In genomic region chr3:13955084-13955483, GRCh38 we compare ENCODE assay signal across 16 cellular contexts.
DNase-seq lines count a peak whose midpoint lies in the region; TF ChIP-seq lines count a peak whose summit lies in the region.
"Had no signal": no experiment of that assay in that cellular context is flagged by ENCODE, and none has a peak within 500 bp of the region (broad histone marks: within the 10 kb centered on the region; RNA-seq: fewer than 3 reads in every experiment).

No MANE protein-coding gene starts in this region.

- peaks cover 8 to 26% (median 15%) of the 10 kb centered on the region in 10 experiments for H3K4me1 ChIP-seq in BLaER1 treated with 17β-estradiol and CSF1 and Interleukin-3, amounts not matched to agents 10 nM and 100 nM
- H3K4me1 ChIP-seq in H9 (ENCODE audit: insufficient read depth, low read length): no peaks in the 10 kb centered on the region

- no peak overlapping the region for H4K91ac ChIP-seq in H9 (ENCODE audit: insufficient read length, low read depth, low read length)

- H3K4me3 Mint-ChIP-seq in H9: no peak overlapping the region
- H3K4me3 Mint-ChIP-seq: CD8-positive, alpha-beta T cell; HFFc6; IgD-negative memory B cell had no signal

- WGBS in H9 (ENCODE audit: extremely low coverage, insufficient read length, low lambda C conversion rate): no CpG with 5 or more reads among the region's 5 CpGs

- DNase-seq in H9 (no peak), NCI-H748 (lab: John Stamatoyannopoulos, UW; ENCODE audit: unreplicated experiment) (peak; percentile 40), posterior vena cava (ENCODE audit: low spot score) (peak; percentile 63), NCI-H510A treated with DMSO at 0.1 percent for 48 hours (lab: John Stamatoyannopoulos, UW) (no peak), NCI-H446 (lab: John Stamatoyannopoulos, UW) (no peak), AML-193 (lab: John Stamatoyannopoulos, UW) (no peak)
- no peak for DNase-seq in activated CD4-positive, alpha-beta T cell treated with anti-CD3 and anti-CD28 coated beads, Interleukin-2, amount 50 U/mL, for 4 hours
- DNase-seq: Calu3; CD8-positive, alpha-beta T cell; DMS79 treated with DMSO at 0.1 percent for 48 hours; GF-D8; HFFc6; KBM-7 had no signal

- peak overlapping the region in 7 of 11 experiments; percentile 9 to 55 (median 37); a peak in 10 of 22 replicates for H3K4me2 ChIP-seq in BLaER1 treated with 17β-estradiol and CSF1 and Interleukin-3, amounts not matched to agents 10 nM and 100 nM
- no peak overlapping the region for H3K4me2 ChIP-seq in H9 (ENCODE audit: insufficient read depth, insufficient read length, low read length)
- H3K4me2 ChIP-seq: BLaER1 had no signal

- no peak overlapping the region for H3K23ac ChIP-seq in H9 (ENCODE audit: insufficient read length, low read depth, low read length)

- no peak overlapping the region for H3T11ph ChIP-seq in H9 (ENCODE audit: low read length)

- H3K27me3 Mint-ChIP-seq in H9 (ENCODE audit: low read depth): peaks cover 17% of the 10 kb centered on the region

- peaks cover 0 to 7% (median 0%) of the 10 kb centered on the region in 11 experiments; a peak in 1 of 22 replicates for H3K9me3 ChIP-seq in BLaER1 treated with 17β-estradiol and CSF1 and Interleukin-3, amounts not matched to agents 10 nM and 100 nM (replicated peaks in 1 of 11)
- no peaks in the 10 kb centered on the region for H3K9me3 ChIP-seq in H9 (ENCODE audit: control insufficient read depth, low read depth, low read length)
- H3K9me3 ChIP-seq: BLaER1 had no signal

- H3K27ac Mint-ChIP-seq in H9: no peak overlapping the region
- H3K27ac Mint-ChIP-seq: CD8-positive, alpha-beta T cell; HFFc6; IgD-negative memory B cell had no signal

- H3K27ac ChIP-seq in BLaER1 treated with 17β-estradiol and CSF1 and Interleukin-3, amounts not matched to agents 10 nM and 100 nM: no peak overlapping the region
- H3K27ac ChIP-seq in H9 (ENCODE audit: insufficient read length, low read depth, low read length): no peak overlapping the region
- H3K27ac ChIP-seq: BLaER1 had no signal

- no peak overlapping the region for H3K4ac ChIP-seq in H9 (ENCODE audit: low read depth, low read length)

- H3K27me3 ChIP-seq in BLaER1 treated with 17β-estradiol and CSF1 and Interleukin-3, amounts not matched to agents 10 nM and 100 nM: no peaks in the 10 kb centered on the region
- H3K27me3 ChIP-seq in H9 (ENCODE audit: insufficient read depth, low read length): no peaks in the 10 kb centered on the region
- H3K27me3 ChIP-seq: BLaER1 had no signal

- no peak overlapping the region for H3K18ac ChIP-seq in H9 (ENCODE audit: insufficient read length, low read depth, low read length)

- H2BK120ac ChIP-seq in H9 (ENCODE audit: low read depth, low read length, poor library complexity, severe bottlenecking): no peak overlapping the region

- peak; percentile 15; the same call in 2 of the 3 replicates for TF ChIP-seq CTCF in H9 (conservative IDR thresholded peaks at IDR 0.05)

- no peak overlapping the region for H3K4me3 ChIP-seq in BLaER1 treated with 17β-estradiol and CSF1 and Interleukin-3, amounts not matched to agents 10 nM and 100 nM
- H3K4me3 ChIP-seq: BLaER1 had no signal

- H3K79me1 ChIP-seq in H9 (ENCODE audit: insufficient read depth, low read depth, low read length, poor library complexity, severe bottlenecking): no peaks in the 10 kb centered on the region

- no peak overlapping the region for H2AK5ac ChIP-seq in H9 (ENCODE audit: insufficient read length, low read length)

- no peaks in the 10 kb centered on the region for H3K4me1 Mint-ChIP-seq in H9
- H3K4me1 Mint-ChIP-seq: IgD-negative memory B cell had no signal

- no peak overlapping the region for H4K5ac ChIP-seq in H9 (ENCODE audit: insufficient read length, low read depth, low read length)

- H2BK20ac ChIP-seq in H9 (ENCODE audit: low read depth, low read length, poor library complexity, severe bottlenecking): no peak overlapping the region

- H3K9me3 Mint-ChIP-seq in H9: peaks cover 10 to 41% of the 10 kb centered on the region in 2 experiments

- H2AFZ ChIP-seq in H9 (ENCODE audit: low read length): no peak overlapping the region

- intact Hi-C loops in posterior vena cava (cut with DNase I): no loop called here

- H3K36me3 ChIP-seq in BLaER1 treated with 17β-estradiol and CSF1 and Interleukin-3, amounts not matched to agents 10 nM and 100 nM: no peaks in the 10 kb centered on the region
- H3K36me3 ChIP-seq: BLaER1 had no signal

- no peak overlapping the region for H2BK15ac ChIP-seq in H9 (ENCODE audit: low read depth, low read length)

- no peaks in the 10 kb centered on the region for H3K79me2 ChIP-seq in H9 (ENCODE audit: insufficient read depth, low read length)

- no peak overlapping the region for H3K56ac ChIP-seq in H9 (ENCODE audit: insufficient read length, low read depth, low read length)

- no peak overlapping the region for H2BK12ac ChIP-seq in H9 (ENCODE audit: insufficient read length, low read depth, low read length)

- peaks cover 0 to 4% (median 3%) of the 10 kb centered on the region in 3 experiments; a peak in 3 of 7 replicates for H3K36me3 Mint-ChIP-seq in H9 (ENCODE audit: insufficient read depth in 1 of 3, low read depth in 3 of 3)
- H3K36me3 Mint-ChIP-seq: CD8-positive, alpha-beta T cell; IgD-negative memory B cell had no signal

- H3K23me2 ChIP-seq in H9 (ENCODE audit: insufficient read length, low read depth, low read length, poor library complexity, severe bottlenecking): no peaks in the 10 kb centered on the region

- no peak overlapping the region for H2BK5ac ChIP-seq in H9 (ENCODE audit: insufficient read length, low read length)

- H3K14ac ChIP-seq in H9 (ENCODE audit: insufficient read depth, low read length): no peak overlapping the region

- H3K9ac ChIP-seq in BLaER1 treated with 17β-estradiol and CSF1 and Interleukin-3, amounts not matched to agents 10 nM and 100 nM: no peak overlapping the region
- no peak overlapping the region for H3K9ac ChIP-seq in H9 (ENCODE audit: extremely low read depth, insufficient read length, low read length)
- H3K9ac ChIP-seq: BLaER1 had no signal

- no peaks in the 10 kb centered on the region for H4K20me1 ChIP-seq in BLaER1 treated with 17β-estradiol and CSF1 and Interleukin-3, amounts not matched to agents 10 nM and 100 nM
- H4K20me1 ChIP-seq in H9 (ENCODE audit: control insufficient read depth, insufficient read depth, insufficient read length): no peaks in the 10 kb centered on the region
- H4K20me1 ChIP-seq: BLaER1 had no signal

- H4K8ac ChIP-seq in H9 (replicated peaks; ENCODE audit: insufficient read length, low read depth, low read length): no peak overlapping the region

Comparison
In these comparisons a context has a peak if more than half of its experiments do, and no peak if none do; other contexts are left out.
1. DNase-seq: peak in NCI-H748 (single experiment) and posterior vena cava (single experiment); none in H9 (single experiment), NCI-H510A treated with DMSO at 0.1 percent for 48 hours (single experiment), activated CD4-positive, alpha-beta T cell treated with anti-CD3 and anti-CD28 coated beads, Interleukin-2, amount 50 U/mL, for 4 hours (0 of 2), NCI-H446 (0 of 2) and AML-193 (0 of 2).